14 cellular contexts compared by ENCODE assay signal in genomic region chrX:109974906-109975655, GRCh38. TPM values are rescaled to one million over a fixed set of nuclear protein-coding genes. Genes with fewer than 3 reads are reported as not detected.
DNase-seq lines count a peak whose midpoint lies in the region; ATAC-seq, FAIRE-seq and TF ChIP-seq lines count a peak whose summit lies in the region.
"Had no signal": no experiment of that assay in that cellular context is flagged by ENCODE, and none has a peak within 500 bp of the region (broad histone marks: within the 10 kb centered on the region; RNA-seq: fewer than 3 reads in every experiment).

No MANE protein-coding gene starts in this region.

- TF ChIP-seq CTCF in A549 (IDR thresholded peaks at IDR 0.05) (no peak), foreskin keratinocyte (conservative IDR thresholded peaks at IDR 0.05) (no peak), type B pancreatic cell (conservative IDR thresholded peaks at IDR 0.05) (no peak)

- TF ChIP-seq RAD21 in A549 (conservative IDR thresholded peaks at IDR 0.05 in 1 of 2, IDR thresholded peaks at IDR 0.05 in 1 of 2): no peak

- H3K27me3 Mint-ChIP-seq in activated T-helper 17 cell treated with anti-CD3 and anti-CD28 coated beads, Interleukin-2, amount 50 U/mL, for 72 hours: peaks cover 8% of the 10 kb centered on the region
- peaks cover 22% of the 10 kb centered on the region for H3K27me3 Mint-ChIP-seq in type B pancreatic cell

- ATAC-seq in A549: no peak
- ATAC-seq in activated T-helper 17 cell treated with anti-CD3 and anti-CD28 coated beads, Interleukin-2, amount 50 U/mL, for 72 hours (replicated peaks): peak; percentile 74
- peak; percentile 18 for ATAC-seq in foreskin keratinocyte
- ATAC-seq: stimulated activated memory B cell treated with anti-CD40 and anti-IgM and Interleukin-4, amounts not matched to agents 10 μg/mL and 1 μg/mL and 100 μg/mL, for 72 hours had no signal

- 60% methylated on average over 1 of the region's 1 CpG for WGBS in A549 (ENCODE audit: missing lambda C conversion rate)

- DNase-seq in A549 (ENCODE audit: low read depth in 1 of 2, low spot score in 1 of 2) (no peak), ELR (ENCODE audit: low read depth) (peak; percentile 2), foreskin keratinocyte (no peak), NCI-H2081 (lab: John Stamatoyannopoulos, UW) (no peak), type B pancreatic cell (ENCODE audit: extremely low spot score, unreplicated experiment) (no peak), COR-L47 (lab: John Stamatoyannopoulos, UW) (no peak)
- DNase-seq: activated CD4-positive, CD25-positive, alpha-beta regulatory T cell treated with anti-CD3 and anti-CD28 coated beads, Interleukin-2, amount 50 U/mL, for 72 hours; DMS53; mesendoderm; NCI-H2029; NCI-H526 treated with DMSO at 0.1 percent for 48 hours had no signal

- H3K27me3 ChIP-seq in foreskin keratinocyte: no peaks in the 10 kb centered on the region

- H3K36me3 Mint-ChIP-seq in activated T-helper 17 cell treated with anti-CD3 and anti-CD28 coated beads, Interleukin-2, amount 50 U/mL, for 72 hours (ENCODE audit: low read depth): no peaks in the 10 kb centered on the region
- no peaks in the 10 kb centered on the region for H3K36me3 Mint-ChIP-seq in type B pancreatic cell
- H3K36me3 Mint-ChIP-seq: stimulated activated memory B cell treated with anti-CD40 and anti-IgM and Interleukin-4, amounts not matched to agents 10 μg/mL and 1 μg/mL and 100 μg/mL, for 72 hours had no signal

- CTCF ChIA-PET in A549 (lab: Yijun Ruan, JAX): interaction anchor here (1.1 kb wide), 1 partner anchor 12 kb away, joined by 4 read pairs; no protein-coding TSS in a partner anchor

- FAIRE-seq in A549 (lab: Jason Lieb, UNC): peak; percentile 88
- FAIRE-seq: RCC 7860 had no signal

- no peaks in the 10 kb centered on the region for H3K9me3 Mint-ChIP-seq in activated T-helper 17 cell treated with anti-CD3 and anti-CD28 coated beads, Interleukin-2, amount 50 U/mL, for 72 hours
- no peaks in the 10 kb centered on the region for H3K9me3 Mint-ChIP-seq in type B pancreatic cell
- H3K9me3 Mint-ChIP-seq: stimulated activated memory B cell treated with anti-CD40 and anti-IgM and Interleukin-4, amounts not matched to agents 10 μg/mL and 1 μg/mL and 100 μg/mL, for 72 hours had no signal

- H3K27ac Mint-ChIP-seq in activated T-helper 17 cell treated with anti-CD3 and anti-CD28 coated beads, Interleukin-2, amount 50 U/mL, for 72 hours: peak overlapping the region; percentile 90
- no peak overlapping the region for H3K27ac Mint-ChIP-seq in type B pancreatic cell
- H3K27ac Mint-ChIP-seq: stimulated activated memory B cell treated with anti-CD40 and anti-IgM and Interleukin-4, amounts not matched to agents 10 μg/mL and 1 μg/mL and 100 μg/mL, for 72 hours had no signal

- no peak overlapping the region for H3K4me3 ChIP-seq in A549

- H3K4me3 Mint-ChIP-seq in activated T-helper 17 cell treated with anti-CD3 and anti-CD28 coated beads, Interleukin-2, amount 50 U/mL, for 72 hours: peak overlapping the region; percentile 39
- H3K4me3 Mint-ChIP-seq in type B pancreatic cell: no peak overlapping the region
- H3K4me3 Mint-ChIP-seq: stimulated activated memory B cell treated with anti-CD40 and anti-IgM and Interleukin-4, amounts not matched to agents 10 μg/mL and 1 μg/mL and 100 μg/mL, for 72 hours had no signal

- H3K27ac ChIP-seq in A549 (no peak overlapping the region), foreskin keratinocyte (no peak overlapping the region)

- no peak for TF ChIP-seq POLR2A in A549 (IDR thresholded peaks at IDR 0.05; ENCODE audit: low read length)

- POLR2A ChIA-PET in A549 (lab: Yijun Ruan, JAX): no interaction called here

- TF ChIP-seq EP300 in A549 (IDR thresholded peaks at IDR 0.05): no peak

- H3K4me1 Mint-ChIP-seq in activated T-helper 17 cell treated with anti-CD3 and anti-CD28 coated beads, Interleukin-2, amount 50 U/mL, for 72 hours: peaks cover 5% of the 10 kb centered on the region
- no peaks in the 10 kb centered on the region for H3K4me1 Mint-ChIP-seq in type B pancreatic cell (ENCODE audit: unreplicated experiment)
- H3K4me1 Mint-ChIP-seq: stimulated activated memory B cell treated with anti-CD40 and anti-IgM and Interleukin-4, amounts not matched to agents 10 μg/mL and 1 μg/mL and 100 μg/mL, for 72 hours had no signal

- H3K4me1 ChIP-seq in A549 (no peaks in the 10 kb centered on the region), foreskin keratinocyte (no peaks in the 10 kb centered on the region)

- no peaks in the 10 kb centered on the region for H3K9me3 ChIP-seq in A549

- H3K4me2 ChIP-seq in A549: no peak overlapping the region

TF ChIP-seq in A549, 52 proteins besides CTCF, POLR2A, EP300 and RAD21:
- no peak for TF ChIP-seq SMC3 (IDR thresholded peaks at IDR 0.05)

RNA-seq across cellular contexts. Expression of gene TMEM164, which starts 27.8 kb away (rescaled TPM):
- polyA plus RNA-seq in A549 (2011; rRNA removed) (32.0 and 36.3 TPM in 2 replicates), A549 (2017; fragmentation: RNase III; extraction: RNeasy Plus Mini Kit Qiagen cat#74134 plus additional on column Dnase treatment) (35.3 to 43.7 TPM (median 38.9 TPM) in 3 replicates), foreskin keratinocyte (6.2 and 8.8 TPM in 2 replicates)
- polyA plus RNA-seq in A549 (2012; cell fraction: cytosol; rRNA removed): 14.8 and 21.4 TPM in 2 replicates
- polyA plus RNA-seq in A549 (2012; cell fraction: nucleus; rRNA removed): 20.1 and 24.0 TPM in 2 replicates
- polyA minus RNA-seq in A549 (2011; rRNA and poly(A)+ RNA removed): 44.0 and 45.7 TPM in 2 replicates
- 10 to 100 TPM; 12.2 to 24.1 TPM for total RNA-seq in activated T-helper 17 cell treated with anti-CD3 and anti-CD28 coated beads, Interleukin-2, amount 50 U/mL, for 72 hours
- total RNA-seq in foreskin keratinocyte (18.2 and 18.6 TPM in 2 replicates), type B pancreatic cell (ENCODE audit: low replicate concordance) (48.8 and 76.3 TPM in 2 replicates)

Comparison
In these comparisons a context has a peak if more than half of its experiments do, and no peak if none do; other contexts are left out.
1. ATAC-seq: peak in activated T-helper 17 cell treated with anti-CD3 and anti-CD28 coated beads, Interleukin-2, amount 50 U/mL, for 72 hours (single experiment) and foreskin keratinocyte (single experiment); none in A549 (0 of 2).